In the genomic region with DNA sequence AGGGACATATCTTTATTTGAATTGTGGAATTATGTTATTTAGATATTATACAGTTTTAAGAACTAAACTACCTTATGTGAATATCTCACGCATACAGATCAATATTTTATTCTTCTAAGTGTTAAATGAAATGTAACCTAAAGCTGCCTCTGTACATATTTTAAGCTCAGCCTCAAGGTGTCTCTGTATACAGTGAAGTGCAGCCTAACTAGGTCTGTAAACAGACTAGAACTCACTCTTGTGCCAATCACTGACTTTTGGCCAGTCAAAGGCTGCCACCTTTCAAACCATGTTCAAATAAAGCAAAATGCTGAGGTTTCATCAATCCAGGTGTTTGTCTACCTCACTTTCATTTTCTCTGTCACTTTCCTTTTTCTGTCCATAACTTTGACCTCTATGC, we compare ENCODE assay signal across 16 cellular contexts.
DNase-seq lines count a peak whose midpoint lies in the region; ATAC-seq and TF ChIP-seq lines count a peak whose summit lies in the region.
"Had no signal": no experiment of that assay in that cellular context is flagged by ENCODE, and none has a peak within 500 bp of the region (broad histone marks: within the 10 kb centered on the region; RNA-seq: fewer than 3 reads in every experiment).

No MANE protein-coding gene starts in this region.

- BruUV-seq in Panc1 (replicated peaks; lab: Mats Ljungman, UMichigan) = no TSS peak

- TF ChIP-seq POLR2A in NB4 (IDR thresholded peaks at IDR 0.05; ENCODE audit: extremely low read depth, insufficient read length) = no peak

- H3K27ac Mint-ChIP-seq in activated T-helper 17 cell treated with anti-CD3 and anti-CD28 coated beads, Interleukin-2, amount 50 U/mL, for 72 hours = no peak overlapping the region
- H3K27ac Mint-ChIP-seq: CD14-positive monocyte, T-cell had no signal

- intact Hi-C loops in Panc1 (cut with micrococcal nuclease; ENCODE audit: unreplicated experiment) = no loop called here

- no peak for TF ChIP-seq CTCF in NB4 (IDR thresholded peaks at IDR 0.05; ENCODE audit: low read depth, low read length)
- peak; percentile 23; the same call in 1 of the 2 replicates for TF ChIP-seq CTCF in Panc1 (IDR thresholded peaks at IDR 0.05)
- TF ChIP-seq CTCF in epithelial cell of esophagus (IDR thresholded peaks at IDR 0.05; ENCODE audit: insufficient read depth, low read depth, low read length, missing control alignments) = no peak
- no peak for TF ChIP-seq CTCF in GM13977 (IDR thresholded peaks at IDR 0.05; ENCODE audit: extremely low read depth, insufficient read depth, missing control alignments)

- H3K36me3 ChIP-seq in Panc1 (ENCODE audit: control insufficient read depth, insufficient read depth, low read length) = no peaks in the 10 kb centered on the region

- DNase-seq in HT-29 (ENCODE audit: low spot score) = peak; percentile 5
- peak; percentile 1 for DNase-seq in NB4 (ENCODE audit: low read depth)
- no peak for DNase-seq in Panc1 (ENCODE audit: low read depth, low spot score)
- DNase-seq in epithelial cell of esophagus (ENCODE audit: low read depth) = peak; percentile 1
- no peak for DNase-seq in GM13977 (ENCODE audit: low spot score)
- DNase-seq: AML-193, DND-41, H7, NCI-H1105 treated with DMSO at 0.1 percent for 48 hours, NCI-H187, Right ventricle myocardium superior, SK-N-SH, T-cell had no signal

- no peaks in the 10 kb centered on the region for H3K9me3 ChIP-seq in Panc1 (ENCODE audit: control insufficient read depth, insufficient read depth, low read depth, low read length)
- H3K9me3 ChIP-seq: SK-N-SH had no signal

- H3K27me3 ChIP-seq in Panc1 (ENCODE audit: control insufficient read depth, insufficient read depth, low read length) = no peaks in the 10 kb centered on the region

- POLR2A ChIA-PET in Panc1 (lab: Charles Lee) = no interaction called here

- no peak overlapping the region for H3K4me3 ChIP-seq in NB4 (ENCODE audit: low read depth, low read length)
- H3K4me3 ChIP-seq in Panc1 (ENCODE audit: low read depth in 2 of 2, low read length in 2 of 2) = no peak overlapping the region
- H3K4me3 ChIP-seq in epithelial cell of esophagus (ENCODE audit: low read length) = no peak overlapping the region

- H3K36me3 Mint-ChIP-seq in activated T-helper 17 cell treated with anti-CD3 and anti-CD28 coated beads, Interleukin-2, amount 50 U/mL, for 72 hours (ENCODE audit: low read depth) = no peaks in the 10 kb centered on the region
- H3K36me3 Mint-ChIP-seq: CD14-positive monocyte, T-cell had no signal

- no peak overlapping the region for H3K4me3 Mint-ChIP-seq in activated T-helper 17 cell treated with anti-CD3 and anti-CD28 coated beads, Interleukin-2, amount 50 U/mL, for 72 hours
- H3K4me3 Mint-ChIP-seq: CD14-positive monocyte, T-cell had no signal

- in situ Hi-C loops in Panc1 (cut with HindIII; ENCODE audit: low pct_unique_long_range_greater_than_20kb, low sequenced_read_pairs) = no loop called here
- in situ Hi-C loops in GM13977 (cut with MboI; ENCODE audit: low pct_unique_long_range_greater_than_20kb, low sequenced_read_pairs, unreplicated experiment) = no loop called here

- CTCF ChIA-PET in Panc1 (lab: Charles Lee) = interaction anchor here (0.5 to 0.6 kb wide), 2 partner anchors 18 to 24 kb away, joined by 3 to 5 read pairs; no protein-coding TSS in a partner anchor

- H3K4me1 Mint-ChIP-seq in activated T-helper 17 cell treated with anti-CD3 and anti-CD28 coated beads, Interleukin-2, amount 50 U/mL, for 72 hours = no peaks in the 10 kb centered on the region
- H3K4me1 Mint-ChIP-seq: CD14-positive monocyte, T-cell had no signal

- no peaks in the 10 kb centered on the region for H3K27me3 Mint-ChIP-seq in activated T-helper 17 cell treated with anti-CD3 and anti-CD28 coated beads, Interleukin-2, amount 50 U/mL, for 72 hours
- H3K27me3 Mint-ChIP-seq: T-cell had no signal

- H3K27ac ChIP-seq in Panc1 (ENCODE audit: low read length) = no peak overlapping the region

- no peak for ATAC-seq in Panc1
- no peak for ATAC-seq in HG03460 (IDR thresholded peaks at IDR 0.05; ENCODE audit: unreplicated experiment)
- no peak for ATAC-seq in activated T-helper 17 cell treated with anti-CD3 and anti-CD28 coated beads, Interleukin-2, amount 50 U/mL, for 72 hours (replicated peaks)
- ATAC-seq: T-cell had no signal

- no peaks in the 10 kb centered on the region for H3K4me1 ChIP-seq in Panc1 (ENCODE audit: control insufficient read depth, insufficient read depth, low read length)

- H3K9me3 Mint-ChIP-seq in activated T-helper 17 cell treated with anti-CD3 and anti-CD28 coated beads, Interleukin-2, amount 50 U/mL, for 72 hours = no peaks in the 10 kb centered on the region
- H3K9me3 Mint-ChIP-seq: T-cell had no signal

Comparison
In these comparisons a context has a peak if more than half of its experiments do, and no peak if none do; other contexts are left out.
1. DNase-seq: peak in HT-29 (single experiment), NB4 (single experiment) and epithelial cell of esophagus (single experiment); none in Panc1 (single experiment) and GM13977 (single experiment).